In genomic region chr1:34303218-34303617, GRCh38 we compare ENCODE assay signal across 1 cellular context.
TF ChIP-seq lines count a peak whose summit lies in the region.

No MANE protein-coding gene starts in this region.

TF ChIP-seq in HepG2, 621 proteins besides CTCF, POLR2A, EP300 and RAD21 (continued from another document):
- TF ChIP-seq NFAT5 (CRISPR knock-in tag; IDR thresholded peaks at IDR 0.05), result no peak
- TF ChIP-seq NCOA1 (CRISPR knock-in tag; IDR thresholded peaks at IDR 0.05), result no peak
- TF ChIP-seq MAFK (conservative IDR thresholded peaks at IDR 0.05 in 1 of 2, IDR thresholded peaks at IDR 0.05 in 1 of 2; ENCODE audit: low read length in 2 of 2), result peak; percentile 78 to 88
- no peak for TF ChIP-seq SETDB1 (CRISPR knock-in tag; IDR thresholded peaks at IDR 0.05; ENCODE audit: borderline replicate concordance)
- TF ChIP-seq MAFF (IDR thresholded peaks at IDR 0.05; ENCODE audit: low read depth, low read length), result peak; percentile 86
- TF ChIP-seq SPEN (CRISPR knock-in tag; IDR thresholded peaks at IDR 0.05; ENCODE audit: low read depth), result no peak
- no peak for TF ChIP-seq U2AF1 (optimal IDR thresholded peaks at IDR 0.05; ENCODE audit: low read depth, low read length)
- TF ChIP-seq TMF1 (CRISPR knock-in tag; IDR thresholded peaks at IDR 0.05; ENCODE audit: low read depth), result no peak
- TF ChIP-seq ZNF513 (CRISPR knock-in tag; conservative IDR thresholded peaks at IDR 0.05), result no peak
- TF ChIP-seq ZBTB3 (CRISPR knock-in tag; IDR thresholded peaks at IDR 0.05; ENCODE audit: borderline replicate concordance, low read depth), result no peak
